28 cellular contexts compared by ENCODE assay signal in the genomic region with DNA sequence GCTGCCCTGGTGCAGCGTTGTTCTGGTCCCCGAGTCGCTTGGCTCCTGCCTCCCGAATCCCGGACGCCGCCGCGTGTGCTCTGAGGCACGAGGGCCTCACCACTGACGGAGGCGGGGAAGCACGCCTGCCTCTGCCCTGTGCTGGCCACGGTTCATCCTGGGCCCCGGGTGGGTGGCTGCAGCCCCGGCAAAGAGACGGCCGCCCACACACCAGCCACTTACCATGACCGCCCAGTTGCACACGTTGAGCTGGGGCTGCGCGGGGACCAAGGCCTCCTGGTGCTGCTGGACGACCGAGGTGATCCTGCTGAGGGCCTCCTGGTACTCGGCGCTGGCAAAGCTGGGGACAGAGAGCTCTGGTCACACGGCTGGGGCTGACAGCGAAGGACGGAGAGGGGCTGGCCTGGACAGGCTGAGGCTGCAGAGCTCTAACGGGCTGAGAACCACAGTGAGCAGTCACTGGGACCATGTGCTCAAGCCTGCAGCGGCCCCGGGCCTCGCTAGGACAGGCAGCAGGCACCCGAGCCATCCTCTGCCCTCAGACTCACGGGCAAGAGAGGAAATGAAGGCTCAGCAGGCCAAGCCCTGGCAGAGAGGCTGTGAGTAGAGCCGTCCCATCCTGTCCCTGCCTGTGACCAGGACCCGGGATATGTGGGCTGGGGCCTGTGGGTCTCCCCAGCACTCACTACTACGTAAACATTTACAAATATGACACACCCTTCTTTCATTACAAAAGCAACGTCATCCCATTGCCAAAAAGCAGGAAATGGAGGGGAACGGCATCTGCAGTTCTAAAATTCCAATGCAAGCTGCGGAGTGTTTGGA. TPM values are rescaled to one million over a fixed set of nuclear protein-coding genes. Genes with fewer than 3 reads are reported as not detected.
DNase-seq lines count a peak whose midpoint lies in the region; ATAC-seq, FAIRE-seq and TF ChIP-seq lines count a peak whose summit lies in the region.
"Had no signal": no experiment of that assay in that cellular context is flagged by ENCODE, and none has a peak within 500 bp of the region (broad histone marks: within the 10 kb centered on the region; RNA-seq: fewer than 3 reads in every experiment).

No MANE protein-coding gene starts in this region.

- H2AK9ac ChIP-seq in IMR-90 (replicated peaks; ENCODE audit: low read depth, low read length, poor library complexity) = peak overlapping the region; percentile 88

- CTCF ChIA-PET in IMR-90 (lab: Yijun Ruan, JAX) = no interaction called here

- H4K20me1 ChIP-seq in IMR-90 (ENCODE audit: insufficient read depth, low read length) = no peaks in the 10 kb centered on the region

- H3K4me2 ChIP-seq in IMR-90 (ENCODE audit: low read depth, low read length) = peak overlapping the region; percentile 42

- no peaks in the 10 kb centered on the region for H3K9me3 ChIP-seq in IMR-90 (ENCODE audit: control insufficient read depth, insufficient read depth, low read length)
- H3K9me3 ChIP-seq: breast epithelium, neutrophil, right atrium auricular region, upper lobe of right lung had no signal

- peaks cover 9% of the 10 kb centered on the region for H3K4me1 Mint-ChIP-seq in nephron progenitor cell

- H2BK20ac ChIP-seq in IMR-90 (ENCODE audit: low read depth, low read length) = peak overlapping the region; percentile 9; the same call in 1 of the 2 replicates

- peak overlapping the region; percentile 19 for H3K27ac Mint-ChIP-seq in nephron progenitor cell
- H3K27ac Mint-ChIP-seq: activated naive CD8-positive, alpha-beta T cell; immature natural killer cell had no signal

- H3K27ac ChIP-seq in IMR-90 (ENCODE audit: insufficient read depth, low read length) = peak overlapping the region; percentile 30
- H3K27ac ChIP-seq: breast epithelium, right atrium auricular region, upper lobe of right lung, VCaP had no signal

- no peaks in the 10 kb centered on the region for H3K27me3 ChIP-seq in IMR-90 (ENCODE audit: control insufficient read depth, insufficient read depth, low read length)
- no peaks in the 10 kb centered on the region for H3K27me3 ChIP-seq in bronchial epithelial cell (ENCODE audit: control insufficient read depth, insufficient read depth, low read length)
- H3K27me3 ChIP-seq: breast epithelium, neutrophil, right atrium auricular region, upper lobe of right lung had no signal

- no peak for FAIRE-seq in bronchial epithelial cell (lab: Jason Lieb, UNC)
- FAIRE-seq: G401.6 had no signal

- H3K4me1 ChIP-seq in IMR-90 (ENCODE audit: control insufficient read depth, insufficient read depth, low read length) = peaks cover 12% of the 10 kb centered on the region
- H3K4me1 ChIP-seq: breast epithelium had no signal

- no peaks in the 10 kb centered on the region for H3K9me3 Mint-ChIP-seq in nephron progenitor cell
- H3K9me3 Mint-ChIP-seq: immature natural killer cell had no signal

- intact Hi-C loops in IMR-90 (cut with micrococcal nuclease) = loop anchor here (1.0 kb wide), 1 partner anchor 349 kb away; no protein-coding TSS in a partner anchor

- H3K79me1 ChIP-seq in IMR-90 (ENCODE audit: low read depth in 1 of 2, low read length in 2 of 2) = no peaks in the 10 kb centered on the region; a peak in 1 of 4 replicates

- H3K36me3 ChIP-seq in IMR-90 (ENCODE audit: control insufficient read depth, insufficient read depth, low read length) (peaks cover 11% of the 10 kb centered on the region; the same call in 1 of the 2 replicates), bronchial epithelial cell (ENCODE audit: control insufficient read depth, insufficient read depth, low read length) (peaks cover 7% of the 10 kb centered on the region)
- H3K36me3 ChIP-seq: breast epithelium had no signal

- H3K36me3 Mint-ChIP-seq in nephron progenitor cell (ENCODE audit: low read depth) = peaks cover 2% of the 10 kb centered on the region
- H3K36me3 Mint-ChIP-seq: activated naive CD8-positive, alpha-beta T cell had no signal

- H3K9ac ChIP-seq in IMR-90 (ENCODE audit: low read depth, low read length) = peak overlapping the region; percentile 3; the same call in 1 of the 2 replicates

- BruUV-seq in IMR-90 (replicated peaks; lab: Mats Ljungman, UMichigan) = no TSS peak

- peak overlapping the region; percentile 0; the same call in 1 of the 2 replicates for H4K5ac ChIP-seq in IMR-90 (ENCODE audit: low read depth, low read length)

- ATAC-seq in IMR-90 (ENCODE audit: low read depth) = peak; percentile 68
- ATAC-seq: left lobe of liver, upper lobe of right lung had no signal

- H4K8ac ChIP-seq in IMR-90 (ENCODE audit: low read depth in 2 of 2, low read length in 2 of 2) = peak overlapping the region; percentile 57 to 84; a peak in 3 of 4 replicates

- peak overlapping the region; percentile 22 for H2BK5ac ChIP-seq in IMR-90 (ENCODE audit: low read depth, low read length, poor library complexity, severe bottlenecking)

- WGBS in IMR-90 (ENCODE audit: extremely low coverage in 2 of 2, insufficient read length in 1 of 2), 2 experiments = 44% methylated on average over 27 of the region's 41 CpGs; no CpG with 5 or more reads in 1 of the 2 experiments

- H4K91ac ChIP-seq in IMR-90 (ENCODE audit: insufficient read depth, low read depth, low read length) = peak overlapping the region; percentile 71

- H3K4ac ChIP-seq in IMR-90 (ENCODE audit: low read depth, low read length) = peak overlapping the region; percentile 75

- H3K27me3 Mint-ChIP-seq in nephron progenitor cell (ENCODE audit: low read depth, poor library complexity) = no peaks in the 10 kb centered on the region
- H3K27me3 Mint-ChIP-seq: activated naive CD8-positive, alpha-beta T cell had no signal

- H3K14ac ChIP-seq in IMR-90 (replicated peaks; ENCODE audit: low read depth, low read length) = peak overlapping the region; percentile 10

- peak overlapping the region; percentile 72 for H2AK5ac ChIP-seq in IMR-90 (ENCODE audit: low read depth, low read length)

- in situ Hi-C loops in IMR-90 (cut with MboI; ENCODE audit: low sequenced_read_pairs) = no loop called here

- H2AFZ ChIP-seq in IMR-90 (replicated peaks; ENCODE audit: low read length, poor library complexity) = peak overlapping the region; percentile 87

- no peak overlapping the region for H3K4me3 Mint-ChIP-seq in nephron progenitor cell
- H3K4me3 Mint-ChIP-seq: activated naive CD8-positive, alpha-beta T cell; immature natural killer cell had no signal

- H3K4me3 ChIP-seq in IMR-90 (ENCODE audit: insufficient read depth, low read depth, low read length) (no peak overlapping the region), bronchial epithelial cell (ENCODE audit: low read depth, low read length) (no peak overlapping the region)
- H3K4me3 ChIP-seq: breast epithelium, right atrium auricular region, upper lobe of right lung had no signal

- peak overlapping the region; percentile 46 for H3K23ac ChIP-seq in IMR-90 (ENCODE audit: low read depth, low read length)

- no peak overlapping the region for H2BK15ac ChIP-seq in IMR-90 (ENCODE audit: low read depth, low read length)

- H3K18ac ChIP-seq in IMR-90 (ENCODE audit: low read depth, low read length) = no peak overlapping the region; the same call in 1 of the 2 replicates

- no peak for TF ChIP-seq CTCF in IMR-90 (conservative IDR thresholded peaks at IDR 0.05; ENCODE audit: low read depth, low read length)
- TF ChIP-seq CTCF in bronchial epithelial cell (IDR thresholded peaks at IDR 0.05; ENCODE audit: insufficient read depth, low read length, severe bottlenecking) = no peak
- no peak for TF ChIP-seq CTCF in nephron progenitor cell (IDR thresholded peaks at IDR 0.05)

- TF ChIP-seq RAD21 in IMR-90 (IDR thresholded peaks at IDR 0.05; ENCODE audit: low read length) = no peak

- peak; percentile 70 for DNase-seq in IMR-90
- DNase-seq in bronchial epithelial cell (ENCODE audit: low read depth) = peak; percentile 52
- no peak for DNase-seq in nephron progenitor cell
- no peak for DNase-seq in NCI-H2107 treated with DMSO at 0.1 percent for 48 hours (lab: John Stamatoyannopoulos, UW; ENCODE audit: unreplicated experiment)
- DNase-seq in NCI-H446 treated with DMSO at 0.1 percent for 48 hours (lab: John Stamatoyannopoulos, UW) = no peak
- DNase-seq: activated CD4-positive, alpha-beta T cell treated with anti-CD3 and anti-CD28 coated beads for 48 hours; activated CD8-positive, alpha-beta memory T cell treated with anti-CD3 and anti-CD28 coated beads for 24 hours; activated effector memory CD4-positive, alpha-beta T cell treated with anti-CD3 and anti-CD28 coated beads, Interleukin-2, amount 50 U/mL, for 16 hours; activated T-cell treated with anti-CD3 and anti-CD28 coated beads for 4 hours; C1 segment of cervical spinal cord; hypothalamus; immature natural killer cell; KBM-7; NCI-H1092; NCI-H1694 treated with DMSO at 0.1 percent for 48 hours; NCI-H510A; posterior cingulate gyrus; stimulated activated CD4-positive, alpha-beta T cell treated with anti-CD3 and anti-CD28 coated beads, Interleukin-1b, Interleukin-23, amount 100 ng/mL, for 48 hours; stimulated activated naive CD4-positive, alpha-beta T cell treated with Interleukin-2 at 50 U/mL for 16 hours; T1000; upper lobe of right lung had no signal

- POLR2A ChIA-PET in IMR-90 (lab: Charles Lee; ENCODE audit: unreplicated experiment) = no interaction called here

- peak overlapping the region; percentile 21; the same call in 1 of the 2 replicates for H2BK120ac ChIP-seq in IMR-90 (ENCODE audit: low read depth, low read length)

- no peak overlapping the region for H3K56ac ChIP-seq in IMR-90 (ENCODE audit: extremely low read depth, insufficient read depth, low read length)

- peaks cover 5% of the 10 kb centered on the region for H3K9me1 ChIP-seq in IMR-90 (ENCODE audit: insufficient read depth, low read length)

- dilution Hi-C loops in IMR-90 (cut with HindIII; ENCODE audit: low sequenced_read_pairs, unreplicated experiment) = no loop called here

- TF ChIP-seq POLR2A in IMR-90 (IDR thresholded peaks at IDR 0.05; ENCODE audit: low read depth, low read length) = peak; percentile 48; the same call in 1 of the 2 replicates

RNA-seq across cellular contexts. Expression of gene APRT, which starts 6.3 kb away (rescaled TPM):
- total RNA-seq in IMR-90 (2012; rRNA removed) (40.5 and 41.7 TPM in 2 replicates), bronchial epithelial cell (153 and 154 TPM in 2 replicates)
- 157 and 209 TPM in 2 replicates for polyA plus RNA-seq in IMR-90 (2012; rRNA removed)
- 109 and 184 TPM in 2 replicates for polyA plus RNA-seq in IMR-90 (2012; cell fraction: cytosol; rRNA removed)
- 87.9 and 240 TPM in 2 replicates for polyA plus RNA-seq in IMR-90 (2012; cell fraction: nucleus; rRNA removed; ENCODE audit: low replicate concordance)

RNA-seq across cellular contexts. Expression of gene CDT1, which starts 14.4 kb away (rescaled TPM):
- total RNA-seq in IMR-90 (2012; rRNA removed) (3.2 and 4.7 TPM in 2 replicates), bronchial epithelial cell (0.26 TPM in 2 replicates)
- 11.8 and 13.2 TPM in 2 replicates for polyA plus RNA-seq in IMR-90 (2012; rRNA removed)
- 6.8 and 10.7 TPM in 2 replicates for polyA plus RNA-seq in IMR-90 (2012; cell fraction: cytosol; rRNA removed)
- 4.7 and 22.2 TPM in 2 replicates for polyA plus RNA-seq in IMR-90 (2012; cell fraction: nucleus; rRNA removed; ENCODE audit: low replicate concordance)

RNA-seq across cellular contexts. Expression of gene PIEZO1, which starts 33.0 kb away (rescaled TPM):
- total RNA-seq in IMR-90 (2012; rRNA removed) (36.2 and 48.6 TPM in 2 replicates), bronchial epithelial cell (98.2 and 224 TPM in 2 replicates)
- polyA plus RNA-seq in IMR-90 (2012; rRNA removed) = 372 and 392 TPM in 2 replicates
- polyA plus RNA-seq in IMR-90 (2012; cell fraction: cytosol; rRNA removed) = 218 and 326 TPM in 2 replicates
- 957 and 2,926 TPM in 2 replicates for polyA plus RNA-seq in IMR-90 (2012; cell fraction: nucleus; rRNA removed; ENCODE audit: low replicate concordance)

RNA-seq across cellular contexts. Expression of gene GALNS, which starts 38.8 kb away (rescaled TPM):
- total RNA-seq in IMR-90 (2012; rRNA removed) (7.2 TPM in 2 replicates), bronchial epithelial cell (15.5 and 16.3 TPM in 2 replicates)
- 30.2 and 32.5 TPM in 2 replicates for polyA plus RNA-seq in IMR-90 (2012; rRNA removed)
- 28.6 and 42.1 TPM in 2 replicates for polyA plus RNA-seq in IMR-90 (2012; cell fraction: cytosol; rRNA removed)
- polyA plus RNA-seq in IMR-90 (2012; cell fraction: nucleus; rRNA removed; ENCODE audit: low replicate concordance) = 24.8 and 44.6 TPM in 2 replicates

RNA-seq across cellular contexts. Expression of gene TRAPPC2L, which starts 38.9 kb away (rescaled TPM):
- total RNA-seq in IMR-90 (2012; rRNA removed) (84.2 and 102 TPM in 2 replicates), bronchial epithelial cell (47.5 and 65.0 TPM in 2 replicates)
- polyA plus RNA-seq in IMR-90 (2012; rRNA removed) = 109 and 112 TPM in 2 replicates
- 69.3 and 87.7 TPM in 2 replicates for polyA plus RNA-seq in IMR-90 (2012; cell fraction: cytosol; rRNA removed)
- 45.7 and 54.3 TPM in 2 replicates for polyA plus RNA-seq in IMR-90 (2012; cell fraction: nucleus; rRNA removed; ENCODE audit: low replicate concordance)

Comparison
In these comparisons a context has a peak if more than half of its experiments do, and no peak if none do; other contexts are left out.
1. DNase-seq: peak in IMR-90 (single experiment) and bronchial epithelial cell (single experiment); none in nephron progenitor cell (single experiment), NCI-H2107 treated with DMSO at 0.1 percent for 48 hours (single experiment) and NCI-H446 treated with DMSO at 0.1 percent for 48 hours (single experiment).